In genomic region chr20:19981091-19981490, GRCh38 we compare ENCODE assay signal across 14 cellular contexts. TPM values are rescaled to one million over a fixed set of nuclear protein-coding genes. Genes with fewer than 3 reads are reported as not detected.
A peak's percentile ranks its signal among the peaks of the same experiment; 100 is the strongest.
DNase-seq lines count a peak whose midpoint lies in the region; ATAC-seq and TF ChIP-seq lines count a peak whose summit lies in the region.
"Had no signal": no experiment of that assay in that cellular context is flagged by ENCODE, and none has a peak within 500 bp of the region (broad histone marks: within the 10 kb centered on the region; RNA-seq: fewer than 3 reads in every experiment).

No MANE protein-coding gene starts in this region.

- peak overlapping the region; percentile 25 for H2BK12ac ChIP-seq in trophoblast cell (ENCODE audit: low read length)

- no peak overlapping the region for H4K12ac ChIP-seq in trophoblast cell (ENCODE audit: low read depth, low read length)

- H3K79me1 ChIP-seq in trophoblast cell (ENCODE audit: low read length): peaks cover 26% of the 10 kb centered on the region

- no peak overlapping the region for H2AK5ac ChIP-seq in trophoblast cell (ENCODE audit: low read length)

- H3K36me3 Mint-ChIP-seq in GM23338 (ENCODE audit: low read depth): no peaks in the 10 kb centered on the region

- H3K14ac ChIP-seq in trophoblast cell (ENCODE audit: low read length): peak overlapping the region; percentile 22

- H3K9me3 ChIP-seq in esophagus squamous epithelium: no peaks in the 10 kb centered on the region
- H3K9me3 ChIP-seq in trophoblast cell (ENCODE audit: insufficient read depth, low read depth, low read length): peaks cover 2% of the 10 kb centered on the region

- no peaks in the 10 kb centered on the region for H4K20me1 ChIP-seq in GM23338 (replicated peaks; ENCODE audit: insufficient read depth)

- peak overlapping the region; percentile 19 for H3K4ac ChIP-seq in trophoblast cell (ENCODE audit: low read depth, low read length)

- H3K27ac ChIP-seq in esophagus squamous epithelium (peak overlapping the region; percentile 36 to 97 (median 74)), trophoblast cell (ENCODE audit: low read depth, low read length) (peak overlapping the region; percentile 65), GM23338 (ENCODE audit: low read depth) (no peak overlapping the region)
- H3K27ac ChIP-seq: HL-60 had no signal

- no peak overlapping the region for H3K4me3 ChIP-seq in esophagus squamous epithelium
- no peak overlapping the region for H3K4me3 ChIP-seq in trophoblast cell (ENCODE audit: low read depth, low read length)
- no peak overlapping the region for H3K4me3 ChIP-seq in GM23338

- no peaks in the 10 kb centered on the region for H3K9me2 ChIP-seq in GM23338 (ENCODE audit: insufficient read depth)

- peak overlapping the region; percentile 67 for H3K18ac ChIP-seq in trophoblast cell (ENCODE audit: low read length)

- TF ChIP-seq CTCF in esophagus squamous epithelium (IDR thresholded peaks at IDR 0.05) (no peak), GM13976 (IDR thresholded peaks at IDR 0.05; ENCODE audit: borderline replicate concordance, control extremely low read depth, extremely low read depth, insufficient read depth, missing control alignments) (no peak), GM23338 (conservative IDR thresholded peaks at IDR 0.05; ENCODE audit: low read depth in 2 of 2) (no peak)

- H3K23ac ChIP-seq in trophoblast cell (ENCODE audit: low read length): no peak overlapping the region

- peak overlapping the region; percentile 14 for H2BK5ac ChIP-seq in trophoblast cell (ENCODE audit: low read depth, low read length, poor library complexity)

- ATAC-seq in GM23338: no peak

- peaks cover 5% of the 10 kb centered on the region for H3K79me2 ChIP-seq in trophoblast cell (ENCODE audit: control insufficient read depth, insufficient read depth, low read length, poor library complexity)
- no peaks in the 10 kb centered on the region for H3K79me2 ChIP-seq in GM23338 (replicated peaks; ENCODE audit: insufficient read depth)

- in situ Hi-C loops in GM13976 (cut with MboI; ENCODE audit: low sequenced_read_pairs, unreplicated experiment): loop anchor here (10.0 kb wide), 1 partner anchor 196 kb away; no protein-coding TSS in a partner anchor

- DNase-seq in EH (ENCODE audit: low read depth): peak; percentile 57
- peak; percentile 90 for DNase-seq in RPMI7951 (ENCODE audit: low read depth)
- no peak for DNase-seq in esophagus squamous epithelium (lab: John Stamatoyannopoulos, UW)
- DNase-seq in trophoblast cell: no peak
- no peak for DNase-seq in AG08395 (ENCODE audit: low spot score)
- no peak for DNase-seq in T-helper 9 cell
- no peak for DNase-seq in GM13976 (ENCODE audit: low spot score)
- no peak for DNase-seq in GM23338 (ENCODE audit: low spot score)
- DNase-seq: activated CD4-positive, alpha-beta T cell treated with anti-CD3 and anti-CD28 coated beads, Interleukin-2, amount 50 U/mL, for 48 hours; COR-L47; NCI-H2029 treated with DMSO at 0.1 percent for 48 hours; SIG-M5; stimulated activated CD4-positive, alpha-beta T cell treated with anti-CD3 and anti-CD28 coated beads, Interleukin-1b, Interleukin-23, amount 100 ng/mL, for 48 hours had no signal

- no peak overlapping the region for H3K4me3 Mint-ChIP-seq in GM23338

- H2AFZ ChIP-seq in trophoblast cell (ENCODE audit: insufficient read depth, low read length, poor library complexity): no peak overlapping the region
- H2AFZ ChIP-seq in GM23338: no peak overlapping the region

- H3K36me3 ChIP-seq in esophagus squamous epithelium (peaks cover 0 to 21% (median 0%) of the 10 kb centered on the region in 3 donors), trophoblast cell (ENCODE audit: control insufficient read depth in 1 of 2, insufficient read depth in 2 of 2, low read length in 2 of 2) (peaks cover 0 to 5% of the 10 kb centered on the region in 2 experiments), GM23338 (ENCODE audit: insufficient read depth) (no peaks in the 10 kb centered on the region)

- H3K4me1 ChIP-seq in esophagus squamous epithelium: peaks cover 32 to 98% (median 75%) of the 10 kb centered on the region in 3 donors
- peaks cover 23 to 24% of the 10 kb centered on the region in 2 experiments for H3K4me1 ChIP-seq in trophoblast cell (ENCODE audit: control insufficient read depth in 1 of 2, insufficient read depth in 2 of 2, low read length in 2 of 2)
- no peaks in the 10 kb centered on the region for H3K4me1 ChIP-seq in GM23338 (ENCODE audit: insufficient read depth)

- H4K91ac ChIP-seq in trophoblast cell (ENCODE audit: low read depth, low read length): peak overlapping the region; percentile 84

- H3K27me3 Mint-ChIP-seq in GM23338 (ENCODE audit: insufficient read depth, low read depth, poor library complexity): peaks cover 1% of the 10 kb centered on the region

- no peaks in the 10 kb centered on the region for H3K9me3 Mint-ChIP-seq in GM23338

- H3K9ac ChIP-seq in trophoblast cell (ENCODE audit: low read length): no peak overlapping the region

- peak overlapping the region; percentile 8 for H4K8ac ChIP-seq in trophoblast cell (ENCODE audit: low read depth, low read length)

- H3K27me3 ChIP-seq in esophagus squamous epithelium (no peaks in the 10 kb centered on the region), trophoblast cell (ENCODE audit: insufficient read depth, low read length) (no peaks in the 10 kb centered on the region), GM23338 (ENCODE audit: insufficient read depth) (no peaks in the 10 kb centered on the region)

- H2BK120ac ChIP-seq in trophoblast cell (ENCODE audit: insufficient read depth, low read length, poor library complexity): peak overlapping the region; percentile 84

- intact Hi-C loops in esophagus squamous epithelium (cut with DNase I): no loop called here

- 49 to 65% methylated on average over 7 of the region's 7 CpGs for WGBS in esophagus squamous epithelium, 2 donors
- WGBS in trophoblast cell (ENCODE audit: extremely low coverage, insufficient coverage, insufficient read length): no CpG with 5 or more reads among the region's 7 CpGs

- no peak for TF ChIP-seq POLR2A in esophagus squamous epithelium (IDR thresholded peaks at IDR 0.05)

- no peak overlapping the region for H3K27ac Mint-ChIP-seq in GM23338

- peaks cover 3% of the 10 kb centered on the region for H3K4me1 Mint-ChIP-seq in GM23338

- H3F3A ChIP-seq in GM23338 (replicated peaks; ENCODE audit: low read depth): no peaks in the 10 kb centered on the region

- H3K4me2 ChIP-seq in trophoblast cell (ENCODE audit: low read length) (no peak overlapping the region), GM23338 (no peak overlapping the region)

TF ChIP-seq in GM23338, 12 proteins besides CTCF, POLR2A, EP300 and RAD21:
- no peak for TF ChIP-seq ZNF331 (CRISPR knock-in tag; IDR thresholded peaks at IDR 0.05; ENCODE audit: low read depth)
- no peak for TF ChIP-seq JUNB (IDR thresholded peaks at IDR 0.05; ENCODE audit: unreplicated experiment)
- TF ChIP-seq NANOG (IDR thresholded peaks at IDR 0.05; ENCODE audit: borderline replicate concordance): no peak
- no peak for TF ChIP-seq ZNF114 (CRISPR knock-in tag; IDR thresholded peaks at IDR 0.05)
- no peak for TF ChIP-seq EZH2phosphoT487 (IDR thresholded peaks at IDR 0.05; ENCODE audit: unreplicated experiment)
- TF ChIP-seq ETS1 (IDR thresholded peaks at IDR 0.05): no peak
- TF ChIP-seq STAT1 (IDR thresholded peaks at IDR 0.05; ENCODE audit: unreplicated experiment): no peak
- no peak for TF ChIP-seq EZH2 (IDR thresholded peaks at IDR 0.05; ENCODE audit: low read depth, unreplicated experiment)
- TF ChIP-seq CREB1 (CRISPR knock-in tag; IDR thresholded peaks at IDR 0.05; ENCODE audit: low read depth): no peak

RNA-seq across cellular contexts. Expression of gene NAA20, which starts 36.1 kb away (rescaled TPM):
- 156 and 167 TPM in 2 replicates for total RNA-seq in RPMI7951 (2014; rRNA removed; shearing (Covaris generic))
- total RNA-seq in esophagus squamous epithelium: 100 to 1,000 TPM; 115 to 164 (median 139) TPM
- 42.9 and 45.3 TPM in 2 replicates for polyA plus RNA-seq in trophoblast cell (2013)
- 28.7 and 29.4 TPM in 2 replicates for total RNA-seq in GM23338 (2014; rRNA removed; shearing (Covaris generic))
- polyA plus RNA-seq in GM23338 (2016; fragmentation: Nextera tagmentation; extraction: Ambion mirVana): 117 and 127 TPM in 2 replicates

Comparison
In these comparisons a context has a peak if more than half of its experiments do, and no peak if none do; other contexts are left out.
1. DNase-seq: peak in EH (single experiment) and RPMI7951 (single experiment); none in esophagus squamous epithelium (single experiment), trophoblast cell (0 of 2), AG08395 (single experiment), T-helper 9 cell (single experiment), GM13976 (single experiment) and GM23338 (single experiment).